In genomic region chr10:63711866-63712716, GRCh38 we compare ENCODE assay signal across 8 cellular contexts.
DNase-seq lines count a peak whose midpoint lies in the region; ATAC-seq and TF ChIP-seq lines count a peak whose summit lies in the region.

No MANE protein-coding gene starts in this region.

- DNase-seq in GM23338 (ENCODE audit: low spot score) (no peak), NCI-H69 (lab: John Stamatoyannopoulos, UW) (peak; percentile 97), left lobe of liver (ENCODE audit: low spot score) (peak; percentile 97), thoracic aorta (ENCODE audit: low spot score) (peak; percentile 91), immature natural killer cell (no peak)
- DNase-seq in activated T-helper 1 cell treated with anti-CD3 and anti-CD28 coated beads, Interleukin-12 subunit alpha, Interleukin-12 subunit beta, Interleukin-2, Interleukin-4 antibody, amounts not matched to agents 30 ng/mL and 10 ng/mL and 1 ng/mL, durations not matched to agents 14 hours and 24 hours and 36 hours (ENCODE audit: low spot score) = no peak

- H3K27ac Mint-ChIP-seq in GM23338 (peak overlapping the region; percentile 97), immature natural killer cell (no peak overlapping the region)
- no peak overlapping the region for H3K27ac Mint-ChIP-seq in activated T-helper 1 cell treated with anti-CD3 and anti-CD28 coated beads, Interleukin-12 subunit alpha, Interleukin-12 subunit beta, Interleukin-2, Interleukin-4 antibody, amounts not matched to agents 30 ng/mL and 10 ng/mL and 1 ng/mL, durations not matched to agents 14 hours and 24 hours and 36 hours

- intact Hi-C loops in activated T-helper 1 cell treated with anti-CD3 and anti-CD28 coated beads, Interleukin-12 subunit alpha, Interleukin-12 subunit beta, Interleukin-2, Interleukin-4 antibody, amounts not matched to agents 30 ng/mL and 10 ng/mL and 1 ng/mL, durations not matched to agents 14 hours and 24 hours and 36 hours (cut with micrococcal nuclease) = no loop called here

- ATAC-seq in GM23338 (peak; percentile 19), left lobe of liver (peak; percentile 91), thoracic aorta (ENCODE audit: insufficient number of reproducible peaks, low FRiP score, low read depth) (peak; percentile 95), GM21825 (IDR thresholded peaks at IDR 0.05; ENCODE audit: unreplicated experiment) (no peak)

- H3K4me3 Mint-ChIP-seq in GM23338 (peak overlapping the region; percentile 54; the same call in 1 of the 3 replicates), immature natural killer cell (no peak overlapping the region)
- no peak overlapping the region for H3K4me3 Mint-ChIP-seq in activated T-helper 1 cell treated with anti-CD3 and anti-CD28 coated beads, Interleukin-12 subunit alpha, Interleukin-12 subunit beta, Interleukin-2, Interleukin-4 antibody, amounts not matched to agents 30 ng/mL and 10 ng/mL and 1 ng/mL, durations not matched to agents 14 hours and 24 hours and 36 hours

- H3K27me3 Mint-ChIP-seq in GM23338 (ENCODE audit: insufficient read depth, low read depth, poor library complexity) (peaks cover 8% of the 10 kb centered on the region), immature natural killer cell (ENCODE audit: low read depth in 3 of 3) (peaks cover 0 to 2% (median 0%) of the 10 kb centered on the region in 3 donors)
- peaks cover 1% of the 10 kb centered on the region for H3K27me3 Mint-ChIP-seq in activated T-helper 1 cell treated with anti-CD3 and anti-CD28 coated beads, Interleukin-12 subunit alpha, Interleukin-12 subunit beta, Interleukin-2, Interleukin-4 antibody, amounts not matched to agents 30 ng/mL and 10 ng/mL and 1 ng/mL, durations not matched to agents 14 hours and 24 hours and 36 hours (ENCODE audit: insufficient read depth)

- H3K27ac ChIP-seq in GM23338 (ENCODE audit: low read depth) = peak overlapping the region; percentile 78
- H3K27ac ChIP-seq in cingulate gyrus (ENCODE audit: low read depth, low read length) = peak overlapping the region; percentile 48
- peak overlapping the region; percentile 78 to 81 for H3K27ac ChIP-seq in thoracic aorta

- H3K9me3 Mint-ChIP-seq in GM23338 (no peaks in the 10 kb centered on the region), immature natural killer cell (no peaks in the 10 kb centered on the region)
- no peaks in the 10 kb centered on the region for H3K9me3 Mint-ChIP-seq in activated T-helper 1 cell treated with anti-CD3 and anti-CD28 coated beads, Interleukin-12 subunit alpha, Interleukin-12 subunit beta, Interleukin-2, Interleukin-4 antibody, amounts not matched to agents 30 ng/mL and 10 ng/mL and 1 ng/mL, durations not matched to agents 14 hours and 24 hours and 36 hours

- H3K36me3 ChIP-seq in GM23338 (ENCODE audit: insufficient read depth) (no peaks in the 10 kb centered on the region), thoracic aorta (no peaks in the 10 kb centered on the region)

- peak overlapping the region; percentile 29 for H3K4me2 ChIP-seq in GM23338

- peaks cover 53% of the 10 kb centered on the region for H3K4me1 Mint-ChIP-seq in GM23338
- no peaks in the 10 kb centered on the region for H3K4me1 Mint-ChIP-seq in immature natural killer cell
- peaks cover 30% of the 10 kb centered on the region for H3K4me1 Mint-ChIP-seq in activated T-helper 1 cell treated with anti-CD3 and anti-CD28 coated beads, Interleukin-12 subunit alpha, Interleukin-12 subunit beta, Interleukin-2, Interleukin-4 antibody, amounts not matched to agents 30 ng/mL and 10 ng/mL and 1 ng/mL, durations not matched to agents 14 hours and 24 hours and 36 hours (ENCODE audit: low read depth)

- H3K9me2 ChIP-seq in GM23338 (ENCODE audit: insufficient read depth) = no peaks in the 10 kb centered on the region

- 0 out of 2 replicates have a peak overlapping the region, but pooled peaks have one; percentile 25 for H2AFZ ChIP-seq in GM23338

- peaks cover 52% of the 10 kb centered on the region for H3K4me1 ChIP-seq in GM23338 (ENCODE audit: insufficient read depth)
- peaks cover 30 to 50% of the 10 kb centered on the region in 2 donors for H3K4me1 ChIP-seq in thoracic aorta (ENCODE audit: control insufficient read depth in 1 of 2, low read depth in 2 of 2)

- H4K20me1 ChIP-seq in GM23338 (replicated peaks; ENCODE audit: insufficient read depth) = no peaks in the 10 kb centered on the region

- peaks cover 6% of the 10 kb centered on the region; the same call in 1 of the 2 replicates for H3F3A ChIP-seq in GM23338 (replicated peaks; ENCODE audit: low read depth)

- peaks cover 5% of the 10 kb centered on the region; the same call in 1 of the 3 replicates for H3K36me3 Mint-ChIP-seq in GM23338 (ENCODE audit: low read depth)
- no peaks in the 10 kb centered on the region for H3K36me3 Mint-ChIP-seq in immature natural killer cell
- no peaks in the 10 kb centered on the region for H3K36me3 Mint-ChIP-seq in activated T-helper 1 cell treated with anti-CD3 and anti-CD28 coated beads, Interleukin-12 subunit alpha, Interleukin-12 subunit beta, Interleukin-2, Interleukin-4 antibody, amounts not matched to agents 30 ng/mL and 10 ng/mL and 1 ng/mL, durations not matched to agents 14 hours and 24 hours and 36 hours (ENCODE audit: low read depth)

- TF ChIP-seq CTCF in GM23338 (conservative IDR thresholded peaks at IDR 0.05; ENCODE audit: low read depth in 2 of 2) = no peak
- no peak for TF ChIP-seq CTCF in thoracic aorta (IDR thresholded peaks at IDR 0.05)

- H3K27me3 ChIP-seq in GM23338 (ENCODE audit: insufficient read depth) (no peaks in the 10 kb centered on the region), thoracic aorta (replicated peaks; ENCODE audit: insufficient read depth) (no peaks in the 10 kb centered on the region)

- no peaks in the 10 kb centered on the region for H3K9me3 ChIP-seq in thoracic aorta

- H3K79me2 ChIP-seq in GM23338 (replicated peaks; ENCODE audit: insufficient read depth) = no peaks in the 10 kb centered on the region

- H3K4me3 ChIP-seq in GM23338 (no peak overlapping the region), thoracic aorta (peak overlapping the region; percentile 29)

TF ChIP-seq in GM23338, 12 proteins besides CTCF, POLR2A, EP300 and RAD21 (continues in another document):
- TF ChIP-seq ZNF331 (CRISPR knock-in tag; IDR thresholded peaks at IDR 0.05; ENCODE audit: low read depth) = no peak
- no peak for TF ChIP-seq CREB1 (CRISPR knock-in tag; IDR thresholded peaks at IDR 0.05; ENCODE audit: low read depth)
- no peak for TF ChIP-seq EZH2 (IDR thresholded peaks at IDR 0.05; ENCODE audit: low read depth, unreplicated experiment)
- TF ChIP-seq ZNF114 (CRISPR knock-in tag; IDR thresholded peaks at IDR 0.05) = no peak
- TF ChIP-seq, protein P1, sequence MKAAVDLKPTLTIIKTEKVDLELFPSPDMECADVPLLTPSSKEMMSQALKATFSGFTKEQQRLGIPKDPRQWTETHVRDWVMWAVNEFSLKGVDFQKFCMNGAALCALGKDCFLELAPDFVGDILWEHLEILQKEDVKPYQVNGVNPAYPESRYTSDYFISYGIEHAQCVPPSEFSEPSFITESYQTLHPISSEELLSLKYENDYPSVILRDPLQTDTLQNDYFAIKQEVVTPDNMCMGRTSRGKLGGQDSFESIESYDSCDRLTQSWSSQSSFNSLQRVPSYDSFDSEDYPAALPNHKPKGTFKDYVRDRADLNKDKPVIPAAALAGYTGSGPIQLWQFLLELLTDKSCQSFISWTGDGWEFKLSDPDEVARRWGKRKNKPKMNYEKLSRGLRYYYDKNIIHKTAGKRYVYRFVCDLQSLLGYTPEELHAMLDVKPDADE (IDR thresholded peaks at IDR 0.05) = no peak
- no peak for TF ChIP-seq STAT1 (IDR thresholded peaks at IDR 0.05; ENCODE audit: unreplicated experiment)
- TF ChIP-seq EZH2phosphoT487 (IDR thresholded peaks at IDR 0.05; ENCODE audit: unreplicated experiment) = no peak
- TF ChIP-seq NANOG (IDR thresholded peaks at IDR 0.05; ENCODE audit: borderline replicate concordance) = no peak
- TF ChIP-seq JUNB (IDR thresholded peaks at IDR 0.05; ENCODE audit: unreplicated experiment) = no peak
- TF ChIP-seq, protein P2, sequence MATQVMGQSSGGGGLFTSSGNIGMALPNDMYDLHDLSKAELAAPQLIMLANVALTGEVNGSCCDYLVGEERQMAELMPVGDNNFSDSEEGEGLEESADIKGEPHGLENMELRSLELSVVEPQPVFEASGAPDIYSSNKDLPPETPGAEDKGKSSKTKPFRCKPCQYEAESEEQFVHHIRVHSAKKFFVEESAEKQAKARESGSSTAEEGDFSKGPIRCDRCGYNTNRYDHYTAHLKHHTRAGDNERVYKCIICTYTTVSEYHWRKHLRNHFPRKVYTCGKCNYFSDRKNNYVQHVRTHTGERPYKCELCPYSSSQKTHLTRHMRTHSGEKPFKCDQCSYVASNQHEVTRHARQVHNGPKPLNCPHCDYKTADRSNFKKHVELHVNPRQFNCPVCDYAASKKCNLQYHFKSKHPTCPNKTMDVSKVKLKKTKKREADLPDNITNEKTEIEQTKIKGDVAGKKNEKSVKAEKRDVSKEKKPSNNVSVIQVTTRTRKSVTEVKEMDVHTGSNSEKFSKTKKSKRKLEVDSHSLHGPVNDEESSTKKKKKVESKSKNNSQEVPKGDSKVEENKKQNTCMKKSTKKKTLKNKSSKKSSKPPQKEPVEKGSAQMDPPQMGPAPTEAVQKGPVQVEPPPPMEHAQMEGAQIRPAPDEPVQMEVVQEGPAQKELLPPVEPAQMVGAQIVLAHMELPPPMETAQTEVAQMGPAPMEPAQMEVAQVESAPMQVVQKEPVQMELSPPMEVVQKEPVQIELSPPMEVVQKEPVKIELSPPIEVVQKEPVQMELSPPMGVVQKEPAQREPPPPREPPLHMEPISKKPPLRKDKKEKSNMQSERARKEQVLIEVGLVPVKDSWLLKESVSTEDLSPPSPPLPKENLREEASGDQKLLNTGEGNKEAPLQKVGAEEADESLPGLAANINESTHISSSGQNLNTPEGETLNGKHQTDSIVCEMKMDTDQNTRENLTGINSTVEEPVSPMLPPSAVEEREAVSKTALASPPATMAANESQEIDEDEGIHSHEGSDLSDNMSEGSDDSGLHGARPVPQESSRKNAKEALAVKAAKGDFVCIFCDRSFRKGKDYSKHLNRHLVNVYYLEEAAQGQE (IDR thresholded peaks at IDR 0.05; ENCODE audit: unreplicated experiment) = no peak

Comparison
In these comparisons a context has a peak if more than half of its experiments do, and no peak if none do; other contexts are left out.
1. DNase-seq: peak in NCI-H69 (single experiment), left lobe of liver (single experiment) and thoracic aorta (single experiment); none in GM23338 (single experiment), immature natural killer cell (0 of 3) and activated T-helper 1 cell treated with anti-CD3 and anti-CD28 coated beads, Interleukin-12 subunit alpha, Interleukin-12 subunit beta, Interleukin-2, Interleukin-4 antibody, amounts not matched to agents 30 ng/mL and 10 ng/mL and 1 ng/mL, durations not matched to agents 14 hours and 24 hours and 36 hours (single experiment).
2. Peak in every context shown above with its lines, with median percentiles within 50 percentile points of each other: H3K27ac ChIP-seq.